13 cellular contexts compared by ENCODE assay signal in genomic region chr7:44845476-44845875, GRCh38. TPM values are rescaled to one million over a fixed set of nuclear protein-coding genes. Genes with fewer than 3 reads are reported as not detected.
DNase-seq lines count a peak whose midpoint lies in the region; ATAC-seq, FAIRE-seq and TF ChIP-seq lines count a peak whose summit lies in the region.
"Had no signal": no experiment of that assay in that cellular context is flagged by ENCODE, and none has a peak within 500 bp of the region (broad histone marks: within the 10 kb centered on the region; RNA-seq: fewer than 3 reads in every experiment).

No MANE protein-coding gene starts in this region.

- no peaks in the 10 kb centered on the region for H3F3A ChIP-seq in PC-3 (ENCODE audit: low read length, unreplicated experiment)

- peak overlapping the region; percentile 82; the same call in 1 of the 2 replicates for H3K9ac ChIP-seq in PC-3 (ENCODE audit: low read length)
- H3K9ac ChIP-seq in endothelial cell of umbilical vein (replicated peaks; ENCODE audit: extremely low read depth, insufficient read depth, low read length): no peak overlapping the region

- peaks cover 43% of the 10 kb centered on the region for H4K20me1 ChIP-seq in PC-3 (ENCODE audit: low read length)
- H4K20me1 ChIP-seq in endothelial cell of umbilical vein (replicated peaks; ENCODE audit: control insufficient read depth, extremely low read depth, insufficient read depth, low read length): peaks cover 3% of the 10 kb centered on the region

- intact Hi-C loops in Right ventricle myocardium superior (cut with DNase I): loop anchor here (5.0 kb wide), 1 partner anchor 258 kb away; no protein-coding TSS in a partner anchor
- intact Hi-C loops in PC-3 (cut with micrococcal nuclease): loop anchor here (10.0 kb wide), 1 partner anchor 111 kb away; no protein-coding TSS in a partner anchor
- intact Hi-C loops in endothelial cell of umbilical vein (cut with micrococcal nuclease): loop anchor here (5.0 kb wide), 2 partner anchors 98 to 267 kb away; partner anchors contain the start of genes TBRG4 and ZMIZ2

- CTCF ChIA-PET in PC-3 (lab: Charles Lee) (no interaction called here), endothelial cell of umbilical vein (lab: Charles Lee) (interaction anchor here (3.1 kb wide), 1 partner anchor 263 kb away, joined by 20 read pairs; the partner anchor contains the start of gene TMED4)

- POLR2A ChIA-PET in PC-3 (lab: Charles Lee; ENCODE audit: unreplicated experiment): no interaction called here
- POLR2A ChIA-PET in endothelial cell of umbilical vein (lab: Charles Lee): no interaction called here

- peak overlapping the region; percentile 84 for H3K4me2 ChIP-seq in PC-3 (ENCODE audit: low read length)
- peak overlapping the region; percentile 83 for H3K4me2 ChIP-seq in endothelial cell of umbilical vein (ENCODE audit: insufficient read depth, low read length)

- no peak for FAIRE-seq in endothelial cell of umbilical vein (lab: Jason Lieb, UNC)
- FAIRE-seq: D721Med, endometrium had no signal

- ATAC-seq in Right ventricle myocardium superior (ENCODE audit: poor library complexity) (no peak), PC-3 (no peak), thoracic aorta (ENCODE audit: insufficient number of reproducible peaks, low FRiP score, low read depth) (no peak), HG03520 (IDR thresholded peaks at IDR 0.05; ENCODE audit: unreplicated experiment) (no peak)
- ATAC-seq: left lobe of liver had no signal

- no peaks in the 10 kb centered on the region for H3K27me3 ChIP-seq in right atrium auricular region
- no peaks in the 10 kb centered on the region for H3K27me3 ChIP-seq in PC-3 (ENCODE audit: low read length)
- H3K27me3 ChIP-seq in endothelial cell of umbilical vein (ENCODE audit: control insufficient read depth in 2 of 2, insufficient read depth in 2 of 2, low read length in 2 of 2): no peaks in the 10 kb centered on the region
- H3K27me3 ChIP-seq in thoracic aorta (replicated peaks; ENCODE audit: insufficient read depth): no peaks in the 10 kb centered on the region
- H3K27me3 ChIP-seq: thyroid gland had no signal

- peaks cover 0 to 44% of the 10 kb centered on the region in 2 donors for H3K4me1 ChIP-seq in right atrium auricular region
- H3K4me1 ChIP-seq in PC-3 (ENCODE audit: insufficient read depth, low read length): peaks cover 11% of the 10 kb centered on the region
- H3K4me1 ChIP-seq in endothelial cell of umbilical vein (ENCODE audit: control insufficient read depth, extremely low read depth, insufficient read depth, low read length): peaks cover 17% of the 10 kb centered on the region
- H3K4me1 ChIP-seq in thoracic aorta (ENCODE audit: control insufficient read depth in 1 of 2, low read depth in 2 of 2): peaks cover 19 to 35% of the 10 kb centered on the region in 2 donors

- peaks cover 4% of the 10 kb centered on the region for H3K36me3 ChIP-seq in right atrium auricular region
- peaks cover 19% of the 10 kb centered on the region for H3K36me3 ChIP-seq in PC-3 (ENCODE audit: low read depth, low read length)
- H3K36me3 ChIP-seq in endothelial cell of umbilical vein (ENCODE audit: control insufficient read depth in 2 of 2, extremely low read depth in 1 of 2, insufficient read depth in 2 of 2, low read length in 2 of 2): peaks cover 0 to 3% of the 10 kb centered on the region in 2 experiments
- H3K36me3 ChIP-seq in thoracic aorta: peaks cover 7% of the 10 kb centered on the region

- peaks cover 71% of the 10 kb centered on the region for H3K79me2 ChIP-seq in PC-3 (ENCODE audit: low read length)
- peaks cover 66% of the 10 kb centered on the region for H3K79me2 ChIP-seq in endothelial cell of umbilical vein (ENCODE audit: control insufficient read depth, insufficient read depth, low read length)

- no TSS peak for BruUV-seq in PC-3 (replicated peaks; lab: Mats Ljungman, UMichigan)
- no TSS peak for BruUV-seq in endothelial cell of umbilical vein (replicated peaks; lab: Mats Ljungman, UMichigan)

- H3K9me2 ChIP-seq in PC-3 (replicated peaks; ENCODE audit: low read length): no peaks in the 10 kb centered on the region

- dilution Hi-C loops in endothelial cell of umbilical vein (cut with MboI; ENCODE audit: extremely low pct_ligation_motif_present, low sequenced_read_pairs): no loop called here

- TF ChIP-seq POLR2A in endothelial cell of umbilical vein (IDR thresholded peaks at IDR 0.05; ENCODE audit: low read depth, low read length): no peak

- TF ChIP-seq CTCF in right atrium auricular region (IDR thresholded peaks at IDR 0.05) (no peak), PC-3 (conservative IDR thresholded peaks at IDR 0.05; ENCODE audit: low read depth, low read length) (no peak), endothelial cell of umbilical vein (IDR thresholded peaks at IDR 0.05; ENCODE audit: extremely low read depth in 1 of 2, insufficient read depth in 1 of 2, low read depth in 1 of 2, low read length in 2 of 2) (no peak), thoracic aorta (IDR thresholded peaks at IDR 0.05) (no peak)

- H2AFZ ChIP-seq in PC-3 (ENCODE audit: low read length) (no peak overlapping the region), endothelial cell of umbilical vein (ENCODE audit: low read depth, low read length) (no peak overlapping the region)

- H3K9me1 ChIP-seq in endothelial cell of umbilical vein (replicated peaks; ENCODE audit: control insufficient read depth, extremely low read depth, insufficient read depth, low read length): no peaks in the 10 kb centered on the region

- H3K27ac ChIP-seq in right atrium auricular region (peak overlapping the region; percentile 13 to 96), PC-3 (ENCODE audit: low read length) (no peak overlapping the region), endothelial cell of umbilical vein (ENCODE audit: insufficient read depth, low read depth, low read length) (no peak overlapping the region), thoracic aorta (no peak overlapping the region)
- H3K27ac ChIP-seq: thyroid gland had no signal

- H3K4me3 ChIP-seq in right atrium auricular region (no peak overlapping the region), PC-3 (ENCODE audit: low read length) (peak overlapping the region; percentile 77), endothelial cell of umbilical vein (replicated peaks in 1 of 3; ENCODE audit: insufficient read depth in 1 of 3, low read depth in 1 of 3, low read length in 3 of 3) (peak overlapping the region in 1 of 3 experiments; percentile 42), thoracic aorta (peak overlapping the region; percentile 10)
- H3K4me3 ChIP-seq: thyroid gland had no signal

- DNase-seq in right atrium auricular region (ENCODE audit: low spot score): no peak
- DNase-seq in Right ventricle myocardium superior: no peak
- no peak for DNase-seq in PC-3
- no peak for DNase-seq in endothelial cell of umbilical vein (ENCODE audit: low read depth, low spot score)
- DNase-seq in thoracic aorta (ENCODE audit: low spot score): no peak
- DNase-seq in stimulated activated CD4-positive, alpha-beta T cell treated with anti-CD3 and anti-CD28 coated beads, Interleukin-4, amount 100 ng/mL, for 4 hours: no peak
- no peak for DNase-seq in AG20443 (ENCODE audit: low spot score)
- DNase-seq: KG1, thyroid gland had no signal

- no peaks in the 10 kb centered on the region for H3K9me3 ChIP-seq in right atrium auricular region
- no peaks in the 10 kb centered on the region for H3K9me3 ChIP-seq in PC-3 (ENCODE audit: low read length)
- no peaks in the 10 kb centered on the region for H3K9me3 ChIP-seq in endothelial cell of umbilical vein (replicated peaks; ENCODE audit: control insufficient read depth, insufficient read depth, low read length)
- H3K9me3 ChIP-seq in thoracic aorta: no peaks in the 10 kb centered on the region
- H3K9me3 ChIP-seq: thyroid gland had no signal

TF ChIP-seq in endothelial cell of umbilical vein, 7 proteins besides CTCF, POLR2A, EP300 and RAD21 (continues in another document):
- no peak for TF ChIP-seq POLR2AphosphoS5 (IDR thresholded peaks at IDR 0.05; ENCODE audit: insufficient read depth, low read depth, low read length)

RNA-seq across cellular contexts. Expression of gene H2AZ2, which starts 2.4 kb away (rescaled TPM):
- 100 to 1,000 TPM; 171 to 175 TPM for total RNA-seq in right atrium auricular region
- 257 TPM for total RNA-seq in Right ventricle myocardium superior
- total RNA-seq in PC-3 (2014; rRNA removed): 376 and 400 TPM in 2 replicates
- 226 and 232 TPM in 2 replicates for total RNA-seq in endothelial cell of umbilical vein
- polyA plus RNA-seq in endothelial cell of umbilical vein: 192 and 225 TPM in 2 replicates
- 270 and 309 TPM in 2 replicates for polyA plus RNA-seq in endothelial cell of umbilical vein (2011; cell fraction: cytosol; rRNA removed)
- polyA plus RNA-seq in endothelial cell of umbilical vein (2011; cell fraction: nucleus; rRNA removed): 101 and 114 TPM in 2 replicates
- polyA plus RNA-seq in endothelial cell of umbilical vein (2012): 151 and 242 TPM in 2 replicates
- polyA minus RNA-seq in endothelial cell of umbilical vein: 134 and 158 TPM in 2 replicates
- 101 TPM for polyA minus RNA-seq in endothelial cell of umbilical vein (2011; cell fraction: cytosol; rRNA and poly(A)+ RNA removed)
- 26.6 and 40.5 TPM in 2 replicates for polyA minus RNA-seq in endothelial cell of umbilical vein (2011; cell fraction: nucleus; rRNA and poly(A)+ RNA removed)
- 100 to 1,000 TPM; 103 to 111 TPM for total RNA-seq in thoracic aorta

RNA-seq across cellular contexts. Expression of gene PURB, which starts 39.9 kb away (rescaled TPM):
- 10 to 100 TPM in 1 of 2 donors, 1 to 10 TPM in 1; 10.0 to 12.9 TPM for total RNA-seq in right atrium auricular region
- total RNA-seq in Right ventricle myocardium superior: 13.3 TPM
- total RNA-seq in PC-3 (2014; rRNA removed): 8.9 and 14.6 TPM in 2 replicates
- 25.0 and 25.5 TPM in 2 replicates for total RNA-seq in endothelial cell of umbilical vein
- polyA plus RNA-seq in endothelial cell of umbilical vein: 2.2 and 2.7 TPM in 2 replicates
- polyA plus RNA-seq in endothelial cell of umbilical vein (2011; cell fraction: cytosol; rRNA removed): 5.0 and 5.1 TPM in 2 replicates
- polyA plus RNA-seq in endothelial cell of umbilical vein (2011; cell fraction: nucleus; rRNA removed): 5.1 and 6.9 TPM in 2 replicates
- 8.3 and 14.1 TPM in 2 replicates for polyA plus RNA-seq in endothelial cell of umbilical vein (2012)
- polyA minus RNA-seq in endothelial cell of umbilical vein: 5.9 and 6.2 TPM in 2 replicates
- 11.9 TPM for polyA minus RNA-seq in endothelial cell of umbilical vein (2011; cell fraction: cytosol; rRNA and poly(A)+ RNA removed)
- 9.7 and 10.6 TPM in 2 replicates for polyA minus RNA-seq in endothelial cell of umbilical vein (2011; cell fraction: nucleus; rRNA and poly(A)+ RNA removed)
- total RNA-seq in thoracic aorta: 10 to 100 TPM; 18.0 to 31.5 TPM

RNA-seq across cellular contexts. Expression of gene PPIA, which starts 49.0 kb away (rescaled TPM):
- total RNA-seq in right atrium auricular region (100 to 1,000 TPM; 820 to 834 TPM), Right ventricle myocardium superior (471 TPM), PC-3 (2014; rRNA removed) (3,201 and 4,136 TPM in 2 replicates), endothelial cell of umbilical vein (2,542 and 2,602 TPM in 2 replicates), thoracic aorta (1,000 to 10,000 TPM; 1,002 to 1,065 TPM)
- polyA plus RNA-seq in endothelial cell of umbilical vein: 4,328 and 5,159 TPM in 2 replicates
- polyA plus RNA-seq in endothelial cell of umbilical vein (2011; cell fraction: cytosol; rRNA removed): 6,306 and 6,778 TPM in 2 replicates
- 2,365 and 2,568 TPM in 2 replicates for polyA plus RNA-seq in endothelial cell of umbilical vein (2011; cell fraction: nucleus; rRNA removed)
- 2,438 and 3,460 TPM in 2 replicates for polyA plus RNA-seq in endothelial cell of umbilical vein (2012)
- polyA minus RNA-seq in endothelial cell of umbilical vein: 1,934 and 2,592 TPM in 2 replicates
- 785 TPM for polyA minus RNA-seq in endothelial cell of umbilical vein (2011; cell fraction: cytosol; rRNA and poly(A)+ RNA removed)
- polyA minus RNA-seq in endothelial cell of umbilical vein (2011; cell fraction: nucleus; rRNA and poly(A)+ RNA removed): 303 and 436 TPM in 2 replicates

Comparison
In these comparisons a context has a peak if more than half of its experiments do, and no peak if none do; other contexts are left out.
1. H3K27ac ChIP-seq: peak in right atrium auricular region (2 of 2); none in PC-3 (single experiment), endothelial cell of umbilical vein (single experiment) and thoracic aorta (0 of 2).
2. H3K4me3 ChIP-seq: peak in PC-3 (single experiment) and thoracic aorta (single experiment); none in right atrium auricular region (0 of 2).